23 cellular contexts compared by ENCODE assay signal in the genomic region with DNA sequence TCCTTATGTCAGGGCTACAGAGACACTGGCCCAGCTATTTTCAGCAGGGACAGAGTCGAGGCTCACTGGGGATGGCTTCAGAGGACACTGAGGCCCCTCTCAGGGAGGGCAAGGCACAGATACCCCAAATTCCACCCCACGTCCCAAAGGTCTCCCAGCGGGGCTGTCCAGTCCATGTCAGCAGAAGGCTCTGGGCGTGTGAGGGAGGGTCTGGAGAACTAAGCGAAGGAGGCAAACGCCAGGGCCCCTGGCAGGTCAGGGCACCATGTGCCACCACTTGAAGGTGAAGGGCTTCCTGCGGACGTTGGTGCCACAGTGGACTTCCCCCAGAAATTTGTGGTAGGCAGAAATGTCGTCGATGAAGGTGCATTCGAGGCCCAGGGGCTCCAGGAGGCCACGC. TPM values are rescaled to one million over a fixed set of nuclear protein-coding genes. Genes with fewer than 3 reads are reported as not detected.
DNase-seq lines count a peak whose midpoint lies in the region; ATAC-seq, FAIRE-seq and TF ChIP-seq lines count a peak whose summit lies in the region.
"Had no signal": no experiment of that assay in that cellular context is flagged by ENCODE, and none has a peak within 500 bp of the region (broad histone marks: within the 10 kb centered on the region; RNA-seq: fewer than 3 reads in every experiment).

No MANE protein-coding gene starts in this region.

- no peaks in the 10 kb centered on the region for H3K27me3 Mint-ChIP-seq in CD14-positive monocyte (ENCODE audit: low read depth in 3 of 3)
- H3K27me3 Mint-ChIP-seq: CD4-positive, alpha-beta T cell had no signal

- H3K9me3 ChIP-seq in K562 (replicated peaks; ENCODE audit: control insufficient read depth, insufficient read depth, low read depth, low read length): no peaks in the 10 kb centered on the region; the same call in 1 of the 2 replicates

- H3K79me2 ChIP-seq in K562 (ENCODE audit: control insufficient read depth, insufficient read depth, low read length): no peaks in the 10 kb centered on the region

- no peak for FAIRE-seq in K562 (lab: Jason Lieb, UNC)
- FAIRE-seq: A204.1, GM18507, H54 had no signal

- no peak overlapping the region for H3K4me3 Mint-ChIP-seq in CD14-positive monocyte
- H3K4me3 Mint-ChIP-seq: B cell; CD4-positive, alpha-beta T cell; CD8-positive, alpha-beta memory T cell; HFFc6 had no signal

- peaks cover 53 to 63% of the 10 kb centered on the region in 2 donors for H3K36me3 Mint-ChIP-seq in CD14-positive monocyte
- H3K36me3 Mint-ChIP-seq: CD8-positive, alpha-beta memory T cell had no signal

- H3K27ac Mint-ChIP-seq in CD14-positive monocyte: peak overlapping the region in 6 of 7 donors; percentile 47 to 96 (median 86)
- H3K27ac Mint-ChIP-seq: B cell; CD4-positive, alpha-beta T cell; CD8-positive, alpha-beta memory T cell; HFFc6 had no signal

- TF ChIP-seq RAD21 in K562 (CRISPR knock-in tag; conservative IDR thresholded peaks at IDR 0.05 in 1 of 2, IDR thresholded peaks at IDR 0.05 in 1 of 2): no peak

- intact Hi-C loops in CD14-positive monocyte (cut with micrococcal nuclease): loop anchor here (5.0 to 10.0 kb wide), 2 partner anchors 49 to 64 kb away; a partner anchor contains a TSS
- intact Hi-C loops in K562 (cut with micrococcal nuclease): no loop called here
- intact Hi-C loops in posterior vena cava (cut with DNase I): no loop called here

- no peak for ATAC-seq in K562
- ATAC-seq in HG02623 (IDR thresholded peaks at IDR 0.05; ENCODE audit: unreplicated experiment): no peak

- no peak overlapping the region for H3K27ac ChIP-seq in K562 (ENCODE audit: extremely low read depth, low read depth, low read length)
- peak overlapping the region; percentile 59 for H3K27ac ChIP-seq in substantia nigra (ENCODE audit: low read depth, low read length, poor library complexity, severe bottlenecking)
- H3K27ac ChIP-seq: 22Rv1, BLaER1, C4-2B had no signal

- whole genome bisulfite sequencing in K562 (ENCODE audit: insufficient coverage, low coverage, missing lambda C conversion rate): under 1% methylated on average over 12 of the region's 12 CpGs

- no peak for TF ChIP-seq EP300 in K562 (IDR thresholded peaks at IDR 0.05; ENCODE audit: low read length)

- no peaks in the 10 kb centered on the region; the same call in 1 of the 2 replicates for H4K20me1 ChIP-seq in K562 (replicated peaks; ENCODE audit: control insufficient read depth, insufficient read depth, low read length)
- H4K20me1 ChIP-seq: BLaER1 had no signal

- H3K4me3 ChIP-seq in K562: no peak overlapping the region
- H3K4me3 ChIP-seq: BLaER1, HAP-1 had no signal

- no peaks in the 10 kb centered on the region for H3K36me3 ChIP-seq in K562 (ENCODE audit: control insufficient read depth, insufficient read depth, low read length)
- H3K36me3 ChIP-seq: BLaER1, HAP-1 had no signal

- POLR2A ChIA-PET in K562 (lab: Yijun Ruan, JAX): no interaction called here

- no peaks in the 10 kb centered on the region for H3K9me1 ChIP-seq in K562 (ENCODE audit: control insufficient read depth, insufficient read depth, low read length)

- no peak for DNase-seq in CD14-positive monocyte (ENCODE audit: low spot score)
- no peak for DNase-seq in K562 (ENCODE audit: extremely low read depth in 1 of 4, low spot score in 3 of 4)
- DNase-seq in posterior vena cava (ENCODE audit: low spot score): peak; percentile 61
- no peak for DNase-seq in substantia nigra (lab: John Stamatoyannopoulos, UW)
- no peak for DNase-seq in D341Med (ENCODE audit: low spot score)
- DNase-seq in NCI-H524 (lab: John Stamatoyannopoulos, UW): no peak
- DNase-seq: CD4-positive, alpha-beta T cell; CD8-positive, alpha-beta memory T cell; DMS53; DMS79 treated with DMSO at 0.1 percent for 48 hours; GF-D8; GOT3; HFFc6 had no signal

- peaks cover 43 to 65% of the 10 kb centered on the region in 2 experiments for H3K27me3 ChIP-seq in K562 (ENCODE audit: control insufficient read depth in 2 of 2, insufficient read depth in 2 of 2, low read length in 2 of 2)
- H3K27me3 ChIP-seq: BLaER1 had no signal

- TF ChIP-seq CTCF in CD14-positive monocyte (IDR thresholded peaks at IDR 0.05): no peak
- TF ChIP-seq CTCF in K562 (IDR thresholded peaks at IDR 0.05 in 2 of 3, conservative IDR thresholded peaks at IDR 0.05 in 1 of 3; ENCODE audit: insufficient read depth in 2 of 3, low read depth in 1 of 3, low read length in 3 of 3): no peak

- peaks cover 46% of the 10 kb centered on the region for H3K4me1 Mint-ChIP-seq in CD14-positive monocyte
- H3K4me1 Mint-ChIP-seq: B cell; CD8-positive, alpha-beta memory T cell had no signal

- in situ Hi-C loops in K562 (cut with MboI): no loop called here

- no peak overlapping the region for H2AFZ ChIP-seq in K562 (ENCODE audit: low read depth, low read length)

- peak overlapping the region in 1 of 2 experiments; percentile 18; a peak in 1 of 4 replicates for H3K9ac ChIP-seq in K562 (ENCODE audit: insufficient read depth in 1 of 2, low read depth in 2 of 2, low read length in 2 of 2)
- H3K9ac ChIP-seq: BLaER1 had no signal

- H3K9me3 Mint-ChIP-seq in CD14-positive monocyte: peaks cover 0 to 10% (median 2%) of the 10 kb centered on the region in 7 donors
- H3K9me3 Mint-ChIP-seq: CD4-positive, alpha-beta T cell had no signal

- BruUV-seq in K562 (replicated peaks; lab: Mats Ljungman, UMichigan): no TSS peak

- CTCF ChIA-PET in K562 (lab: Yijun Ruan, JAX; ENCODE audit: low intra/inter-chr PET ratio): no interaction called here

- no peak overlapping the region for H3K4me2 ChIP-seq in K562 (ENCODE audit: insufficient read depth, low read length)
- H3K4me2 ChIP-seq: BLaER1 had no signal

- TF ChIP-seq POLR2A in K562 (conservative IDR thresholded peaks at IDR 0.05): no peak

- H3K4me1 ChIP-seq in K562 (replicated peaks in 1 of 2; ENCODE audit: control insufficient read depth in 2 of 2, insufficient read depth in 2 of 2, low read length in 2 of 2): no peaks in the 10 kb centered on the region
- H3K4me1 ChIP-seq: BLaER1, HAP-1 had no signal

RNA-seq across cellular contexts. Expression of a gene that starts 15.0 kb away (rescaled TPM):
- polyA plus RNA-seq in CD14-positive monocyte (100 to 1,000 TPM; 241 to 275 TPM), K562 (2011; rRNA removed) (453 and 554 TPM in 2 replicates), K562 (2014; fragmentation: Illumina TruSeq; extraction: Trizol) (373 and 453 TPM in 2 replicates), K562 (2014; fragmentation: Nextera tagmentation; extraction: Ambion mirVana) (100 to 1,000 TPM; 207 to 339 TPM), K562 (2014; rRNA removed) (390 and 400 TPM in 2 replicates)
- total RNA-seq in K562 (2011; cell fraction: chromatin; rRNA removed; ENCODE audit: low replicate concordance): 91.4 and 102 TPM in 2 replicates
- 89.1 and 94.7 TPM in 2 replicates for total RNA-seq in K562 (2011; cell fraction: nucleolus; rRNA removed)
- 110 and 139 TPM in 2 replicates for total RNA-seq in K562 (2011; cell fraction: nucleoplasm; rRNA removed)
- total RNA-seq in K562 (2014; rRNA removed) (351 and 360 TPM in 2 replicates), K562 (2014; rRNA removed; fragmentation: Illumina TruSeq; extraction: Trizol) (396 and 465 TPM in 2 replicates), K562 (2015; rRNA removed; fragmentation: Illumina TruSeq; extraction: Trizol) (365 and 377 TPM in 2 replicates), K562 (2021) (263 and 299 TPM in 2 replicates), posterior vena cava (10 to 100 TPM; 77.7 to 80.5 TPM)
- 249 and 308 TPM in 2 replicates for polyA plus RNA-seq in K562 (2011; cell fraction: cytosol; rRNA removed)
- polyA plus RNA-seq in K562 (2011; cell fraction: nucleus; rRNA removed): 138 and 220 TPM in 2 replicates
- polyA plus RNA-seq in K562 (2012): 229 and 275 TPM in 2 replicates
- 703 TPM in 2 replicates for polyA minus RNA-seq in K562 (2011; rRNA and poly(A)+ RNA removed)
- 133 and 188 TPM in 2 replicates for polyA minus RNA-seq in K562 (2011; cell fraction: cytosol; rRNA and poly(A)+ RNA removed)
- polyA minus RNA-seq in K562 (2011; cell fraction: nucleus; rRNA and poly(A)+ RNA removed): 40.4 and 84.2 TPM in 2 replicates

RNA-seq across cellular contexts. Expression of a gene that starts 50.5 kb away (rescaled TPM):
- polyA plus RNA-seq in CD14-positive monocyte (10 to 100 TPM; 18.6 to 61.7 TPM), K562 (2011; rRNA removed) (0.01 TPM in 2 replicates), K562 (2014; fragmentation: Illumina TruSeq; extraction: Trizol) (not detected in 2 replicates), K562 (2014; fragmentation: Nextera tagmentation; extraction: Ambion mirVana) (under 1 TPM; 0.01 TPM), K562 (2014; rRNA removed) (not detected in 2 replicates)
- total RNA-seq in K562 (2011; cell fraction: chromatin; rRNA removed; ENCODE audit: low replicate concordance): not detected in 2 replicates
- total RNA-seq in K562 (2011; cell fraction: nucleolus; rRNA removed): not detected in 2 replicates
- not detected in 2 replicates for total RNA-seq in K562 (2011; cell fraction: nucleoplasm; rRNA removed)
- total RNA-seq in K562 (2014; rRNA removed) (not detected in 2 replicates), K562 (2014; rRNA removed; fragmentation: Illumina TruSeq; extraction: Trizol) (not detected in 2 replicates), K562 (2015; rRNA removed; fragmentation: Illumina TruSeq; extraction: Trizol) (not detected in 2 replicates), K562 (2021) (0.11 and 0.13 TPM in 2 replicates), posterior vena cava (1 to 10 TPM in 1 of 2 donors, under 1 TPM in 1; 1.00 to 1.6 TPM)
- 0.03 TPM in 1 of 2 replicates, not detected in the other for polyA plus RNA-seq in K562 (2011; cell fraction: cytosol; rRNA removed)
- polyA plus RNA-seq in K562 (2011; cell fraction: nucleus; rRNA removed): not detected in 2 replicates
- 0.05 TPM in 1 of 2 replicates, not detected in the other for polyA plus RNA-seq in K562 (2012)
- polyA minus RNA-seq in K562 (2011; rRNA and poly(A)+ RNA removed): not detected in 2 replicates
- not detected in 2 replicates for polyA minus RNA-seq in K562 (2011; cell fraction: cytosol; rRNA and poly(A)+ RNA removed)
- polyA minus RNA-seq in K562 (2011; cell fraction: nucleus; rRNA and poly(A)+ RNA removed): not detected in 2 replicates
- total RNA-seq: CD8-positive, alpha-beta memory T cell had no signal
- polyA plus RNA-seq: AG04450; CD8-positive, alpha-beta memory T cell had no signal

RNA-seq across cellular contexts. Expression of a gene that starts 57.1 kb away (rescaled TPM):
- 10 to 100 TPM; 17.6 to 19.5 TPM for polyA plus RNA-seq in CD14-positive monocyte
- 34.5 and 126 TPM in 2 replicates for total RNA-seq in K562 (2011; cell fraction: chromatin; rRNA removed; ENCODE audit: low replicate concordance)
- 139 and 151 TPM in 2 replicates for total RNA-seq in K562 (2011; cell fraction: nucleolus; rRNA removed)
- 86.6 and 104 TPM in 2 replicates for total RNA-seq in K562 (2011; cell fraction: nucleoplasm; rRNA removed)
- total RNA-seq in K562 (2014; rRNA removed): 23.9 and 40.2 TPM in 2 replicates
- 7.8 and 9.9 TPM in 2 replicates for total RNA-seq in K562 (2014; rRNA removed; fragmentation: Illumina TruSeq; extraction: Trizol)
- total RNA-seq in K562 (2015; rRNA removed; fragmentation: Illumina TruSeq; extraction: Trizol): 15.5 and 16.3 TPM in 2 replicates
- 48.3 and 56.3 TPM in 2 replicates for total RNA-seq in K562 (2021)
- polyA plus RNA-seq in K562 (2011; rRNA removed): 10.5 and 27.2 TPM in 2 replicates
- polyA plus RNA-seq in K562 (2011; cell fraction: cytosol; rRNA removed): 21.9 and 44.0 TPM in 2 replicates
- 38.6 and 63.9 TPM in 2 replicates for polyA plus RNA-seq in K562 (2011; cell fraction: nucleus; rRNA removed)
- 38.5 and 53.3 TPM in 2 replicates for polyA plus RNA-seq in K562 (2012)
- polyA plus RNA-seq in K562 (2014; fragmentation: Illumina TruSeq; extraction: Trizol): 22.0 and 35.5 TPM in 2 replicates
- under 1 TPM; 0.36 to 0.45 TPM for polyA plus RNA-seq in K562 (2014; fragmentation: Nextera tagmentation; extraction: Ambion mirVana)
- polyA plus RNA-seq in K562 (2014; rRNA removed): 26.3 and 28.5 TPM in 2 replicates
- 27.1 and 30.6 TPM in 2 replicates for polyA minus RNA-seq in K562 (2011; rRNA and poly(A)+ RNA removed)
- polyA minus RNA-seq in K562 (2011; cell fraction: cytosol; rRNA and poly(A)+ RNA removed): 65.7 and 89.6 TPM in 2 replicates
- polyA minus RNA-seq in K562 (2011; cell fraction: nucleus; rRNA and poly(A)+ RNA removed): 19.0 and 32.7 TPM in 2 replicates
- 10 to 100 TPM; 20.2 to 27.6 TPM for total RNA-seq in posterior vena cava

Comparison
In these comparisons a context has a peak if more than half of its experiments do, and no peak if none do; other contexts are left out.
1. intact Hi-C loops: an anchor here in CD14-positive monocyte (5.0 to 10.0 kb wide); none called in K562 and posterior vena cava.